8 cellular contexts compared by ENCODE assay signal in the genomic region with DNA sequence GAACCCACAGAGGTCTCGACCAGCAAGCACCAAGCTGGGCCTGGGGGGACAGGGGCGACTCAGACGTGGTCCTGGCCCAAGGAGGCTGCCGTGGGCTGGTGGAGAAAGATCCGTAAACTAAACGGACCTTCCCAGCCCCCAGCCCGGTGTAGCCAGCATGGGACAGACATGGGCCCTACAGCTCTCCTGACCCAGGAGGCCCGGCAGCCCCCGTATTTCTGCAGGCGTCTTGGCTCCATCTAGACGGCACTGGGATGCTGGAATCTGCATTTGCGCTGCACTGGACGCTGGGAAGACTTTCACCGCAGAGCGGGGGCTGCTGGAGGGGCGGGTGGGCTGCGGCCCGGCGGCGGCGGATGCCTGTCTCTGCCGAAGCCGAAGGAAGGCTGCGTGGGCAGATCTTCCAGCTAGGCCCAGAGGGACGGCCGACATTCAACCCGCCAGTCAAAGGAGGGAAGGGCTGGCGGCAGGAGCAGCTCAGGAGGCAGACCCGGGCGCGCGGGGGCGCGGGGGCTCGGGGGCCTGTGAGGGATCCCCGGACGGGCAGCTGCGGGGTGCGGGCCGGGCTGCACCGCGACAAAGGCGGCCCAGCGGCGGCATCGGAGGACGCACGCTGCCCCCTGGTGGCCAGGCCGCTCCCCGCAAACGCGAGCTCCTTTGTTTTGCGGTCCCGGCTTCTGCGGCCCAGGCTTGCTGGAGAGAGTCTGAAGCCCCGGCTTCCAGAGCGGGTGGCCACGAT.
DNase-seq lines count a peak whose midpoint lies in the region; ATAC-seq, FAIRE-seq and TF ChIP-seq lines count a peak whose summit lies in the region.

No MANE protein-coding gene starts in this region.

- no peaks in the 10 kb centered on the region for H3K9me3 ChIP-seq in A673 (ENCODE audit: low read depth, low read length, poor library complexity, severe bottlenecking)
- no peaks in the 10 kb centered on the region for H3K9me3 ChIP-seq in heart left ventricle

- POLR2A ChIA-PET in A673 (lab: Charles Lee; ENCODE audit: low non-redundant PET), result interaction anchor here (0.5 kb wide), 1 partner anchor 353 kb away, joined by 3 read pairs; no protein-coding TSS in a partner anchor

- H3K36me3 ChIP-seq in A673 (ENCODE audit: insufficient read depth, low read length, poor library complexity, severe bottlenecking) (no peaks in the 10 kb centered on the region), heart left ventricle (no peaks in the 10 kb centered on the region), urinary bladder (ENCODE audit: insufficient read depth) (no peaks in the 10 kb centered on the region)

- H3K4me3 ChIP-seq in A673 (ENCODE audit: low read depth, low read length, poor library complexity, severe bottlenecking), result peak overlapping the region; percentile 39
- H3K4me3 ChIP-seq in heart left ventricle, result peak overlapping the region in 11 of 12 donors; percentile 26 to 61 (median 50)
- H3K4me3 ChIP-seq in urinary bladder (ENCODE audit: low read depth, low read length), result peak overlapping the region; percentile 30

- H3K4me1 ChIP-seq in A673 (ENCODE audit: insufficient read depth, low read length, poor library complexity, severe bottlenecking) (no peaks in the 10 kb centered on the region), heart left ventricle (peaks cover 0 to 13% (median 4%) of the 10 kb centered on the region in 12 donors), urinary bladder (ENCODE audit: insufficient read depth) (no peaks in the 10 kb centered on the region)

- WGBS in heart left ventricle, 4 donors, result 6 to 16% (median 6%) methylated on average over 16 to 58 of the region's 58 CpGs; no CpG with 5 or more reads in 1 of the 4 donors
- 8% methylated on average over 58 of the region's 58 CpGs for WGBS in urinary bladder

- no peak for TF ChIP-seq POLR2A in heart left ventricle (IDR thresholded peaks at IDR 0.05)

- H3K27ac ChIP-seq in A673 (ENCODE audit: low read depth, low read length, poor library complexity, severe bottlenecking) (no peak overlapping the region), heart left ventricle (no peak overlapping the region), urinary bladder (ENCODE audit: low read depth) (no peak overlapping the region)

- H3K27ac Mint-ChIP-seq in activated naive CD4-positive, alpha-beta T cell treated with anti-CD3 and anti-CD28 coated beads, Interleukin-2, amount 10 ng/mL, durations not matched to agents 7 days and 5 days, result no peak overlapping the region

- DNase-seq in A673 (ENCODE audit: low spot score), result peak; percentile 69
- peak; percentile 55 for DNase-seq in HTR-8/SVneo (ENCODE audit: insufficient read length, low spot score)
- peak; percentile 81 for DNase-seq in SK-N-DZ (ENCODE audit: low spot score)
- DNase-seq in activated naive CD4-positive, alpha-beta T cell treated with anti-CD3 and anti-CD28 coated beads, Interleukin-2, amount 10 ng/mL, durations not matched to agents 7 days and 5 days, result peak; percentile 74
- peak; percentile 59 to 83 (median 69) for DNase-seq in heart left ventricle
- DNase-seq in pons (ENCODE audit: low spot score), result peak; percentile 45

- CTCF ChIA-PET in A673 (lab: Charles Lee), result interaction anchor here (0.6 to 1.6 kb wide), 5 partner anchors 220 to 875 kb away, joined by 3 to 28 read pairs (median 3); a partner anchor contains a TSS
- CTCF ChIA-PET in activated naive CD4-positive, alpha-beta T cell treated with anti-CD3 and anti-CD28 coated beads, Interleukin-2, amount 10 ng/mL, durations not matched to agents 7 days and 5 days (lab: Charles Lee), result interaction anchor here (0.6 to 3.1 kb wide), 11 partner anchors 9 to 695 kb away, joined by 3 to 25 read pairs (median 4); a partner anchor contains a TSS

- peak; percentile 70 for TF ChIP-seq CTCF in A673 (conservative IDR thresholded peaks at IDR 0.05; ENCODE audit: low read depth, low read length)
- TF ChIP-seq CTCF in heart left ventricle (IDR thresholded peaks at IDR 0.05), result peak; percentile 77 to 96 (median 88)

- H3K27me3 ChIP-seq in A673 (replicated peaks; ENCODE audit: insufficient read depth, low read depth, low read length, poor library complexity) (no peaks in the 10 kb centered on the region), heart left ventricle (peaks cover 0 to 36% (median 5%) of the 10 kb centered on the region in 9 donors)

- no peak for FAIRE-seq in HTR-8/SVneo (lab: Jason Lieb, UNC)

- peaks cover 4% of the 10 kb centered on the region for H3K4me1 Mint-ChIP-seq in activated naive CD4-positive, alpha-beta T cell treated with anti-CD3 and anti-CD28 coated beads, Interleukin-2, amount 10 ng/mL, durations not matched to agents 7 days and 5 days

- H3K4me3 Mint-ChIP-seq in activated naive CD4-positive, alpha-beta T cell treated with anti-CD3 and anti-CD28 coated beads, Interleukin-2, amount 10 ng/mL, durations not matched to agents 7 days and 5 days, result no peak overlapping the region

- no peaks in the 10 kb centered on the region for H3K36me3 Mint-ChIP-seq in activated naive CD4-positive, alpha-beta T cell treated with anti-CD3 and anti-CD28 coated beads, Interleukin-2, amount 10 ng/mL, durations not matched to agents 7 days and 5 days

- peaks cover 32% of the 10 kb centered on the region for H3K27me3 Mint-ChIP-seq in activated naive CD4-positive, alpha-beta T cell treated with anti-CD3 and anti-CD28 coated beads, Interleukin-2, amount 10 ng/mL, durations not matched to agents 7 days and 5 days

- no TSS peak for BruUV-seq in A673 (replicated peaks; lab: Mats Ljungman, UMichigan)

- no peaks in the 10 kb centered on the region for H3K9me3 Mint-ChIP-seq in activated naive CD4-positive, alpha-beta T cell treated with anti-CD3 and anti-CD28 coated beads, Interleukin-2, amount 10 ng/mL, durations not matched to agents 7 days and 5 days

- ATAC-seq in GM18861 (IDR thresholded peaks at IDR 0.05; ENCODE audit: unreplicated experiment) (peak; percentile 76), heart left ventricle (peak in 3 of 4 donors; percentile 55 to 89 (median 69))

- intact Hi-C loops in A673 (cut with micrococcal nuclease; ENCODE audit: unreplicated experiment), result loop anchor here (1.0 to 10.0 kb wide), 3 partner anchors 266 to 1017 kb away; a partner anchor contains a TSS
- intact Hi-C loops in heart left ventricle (cut with DNase I), result loop anchor here in 9 of 10 donors (1.0 to 10.0 kb wide), 9 partner anchors 264 to 1017 kb away; a partner anchor contains a TSS
